ENCODE assay signal across 1 cellular context in the genomic region with DNA sequence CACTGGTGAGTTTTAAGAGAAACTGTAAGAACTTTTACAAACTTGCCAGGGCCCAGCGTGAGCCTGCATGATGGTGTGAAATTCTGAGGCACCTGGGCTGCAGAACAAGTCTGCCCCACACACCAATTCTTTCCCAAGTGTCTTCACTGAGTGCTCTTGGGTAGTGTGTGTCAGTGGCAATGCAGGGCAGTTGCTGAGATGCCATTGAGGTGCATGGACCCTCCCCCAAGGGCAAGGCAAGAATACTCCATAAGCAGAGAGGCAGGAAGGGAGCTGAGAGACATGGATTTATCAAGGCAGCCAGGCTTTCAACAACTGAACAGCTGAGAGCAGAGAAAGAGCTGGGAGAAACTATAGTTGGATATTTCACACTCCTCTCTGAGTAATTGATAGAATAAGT.
TF ChIP-seq lines count a peak whose summit lies in the region.

No MANE protein-coding gene starts in this region.

TF ChIP-seq in GM23338, 12 proteins besides CTCF, POLR2A, EP300 and RAD21 (continued from another document):
- TF ChIP-seq REST (IDR thresholded peaks at IDR 0.05; ENCODE audit: unreplicated experiment) (no peak), JUNB (IDR thresholded peaks at IDR 0.05; ENCODE audit: unreplicated experiment) (no peak), POLR2AphosphoS5 (IDR thresholded peaks at IDR 0.05; ENCODE audit: low read depth) (no peak), NANOG (IDR thresholded peaks at IDR 0.05; ENCODE audit: borderline replicate concordance) (no peak), EZH2 (IDR thresholded peaks at IDR 0.05; ENCODE audit: low read depth, unreplicated experiment) (no peak), EZH2phosphoT487 (IDR thresholded peaks at IDR 0.05; ENCODE audit: unreplicated experiment) (no peak), ZNF114 (CRISPR knock-in tag; IDR thresholded peaks at IDR 0.05) (no peak), CREB1 (CRISPR knock-in tag; IDR thresholded peaks at IDR 0.05; ENCODE audit: low read depth) (no peak), ZNF462 (CRISPR knock-in tag; IDR thresholded peaks at IDR 0.05) (no peak)
